1 cellular context compared by ENCODE assay signal in genomic region chr12:106084759-106085158, GRCh38.
TF ChIP-seq lines count a peak whose summit lies in the region.

No MANE protein-coding gene starts in this region.

TF ChIP-seq in HCT116, 20 proteins besides CTCF, POLR2A, EP300 and RAD21 (continued from another document):
- no peak for TF ChIP-seq ATF3 (IDR thresholded peaks at IDR 0.05)
- TF ChIP-seq REST (IDR thresholded peaks at IDR 0.05; ENCODE audit: low read depth), result no peak
